17 cellular contexts compared by ENCODE assay signal in the genomic region with DNA sequence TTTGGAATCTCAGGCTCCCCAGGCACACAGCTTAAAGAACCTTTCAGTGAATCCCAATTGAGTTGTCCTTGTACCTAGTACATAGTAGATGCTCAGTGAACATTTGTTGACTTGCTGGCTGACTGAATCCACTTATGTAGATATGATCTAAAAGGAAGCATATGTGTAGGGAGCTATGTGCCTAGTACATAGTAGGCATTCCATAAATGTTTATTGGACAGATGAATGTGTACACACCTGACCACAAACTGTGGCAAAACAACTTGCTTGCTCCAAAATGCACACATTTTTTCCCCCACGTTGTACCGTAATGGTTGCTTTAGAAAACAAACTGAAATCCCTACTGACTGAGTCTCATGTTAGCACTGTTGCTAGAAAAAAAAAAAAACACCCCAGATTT.
"Had no signal": no experiment of that assay in that cellular context is flagged by ENCODE, and none has a peak within 500 bp of the region (broad histone marks: within the 10 kb centered on the region; RNA-seq: fewer than 3 reads in every experiment).

No MANE protein-coding gene starts in this region.

- H3K27ac Mint-ChIP-seq: brain; stimulated activated naive B cell treated with anti-CD40 and anti-IgM and Interleukin-4, amounts not matched to agents 10 μg/mL and 1 μg/mL and 100 μg/mL, for 72 hours had no signal

- ATAC-seq: left lung; stimulated activated naive B cell treated with anti-CD40 and anti-IgM and Interleukin-4, amounts not matched to agents 10 μg/mL and 1 μg/mL and 100 μg/mL, for 72 hours had no signal

- H3K27ac ChIP-seq: coronary artery, hepatocyte, left lung, neutrophil, parathyroid adenoma, SJSA1, tibial nerve, VCaP had no signal

- DNase-seq: activated CD8-positive, alpha-beta memory T cell treated with anti-CD3 and anti-CD28 coated beads for 24 hours; amniotic stem cell; central memory CD4-positive, alpha-beta T cell; left lung; naive B cell; retina; stimulated activated CD4-positive, alpha-beta T cell treated with anti-CD3 and anti-CD28 coated beads, Interleukin-2, amount 100 ng/mL, for 48 hours; stimulated activated naive B cell treated with anti-CD40 and anti-IgM and Interleukin-4, amounts not matched to agents 10 μg/mL and 1 μg/mL and 100 μg/mL, for 72 hours; T1000 had no signal

- H3K4me3 Mint-ChIP-seq: brain; naive B cell; stimulated activated naive B cell treated with anti-CD40 and anti-IgM and Interleukin-4, amounts not matched to agents 10 μg/mL and 1 μg/mL and 100 μg/mL, for 72 hours had no signal

- H3K9ac ChIP-seq: parathyroid adenoma had no signal

- H3K4me3 ChIP-seq: coronary artery, hepatocyte, left lung, SJSA1, tibial nerve had no signal

- H2AFZ ChIP-seq: hepatocyte, parathyroid adenoma had no signal

- H3K36me3 Mint-ChIP-seq: brain; naive B cell; stimulated activated naive B cell treated with anti-CD40 and anti-IgM and Interleukin-4, amounts not matched to agents 10 μg/mL and 1 μg/mL and 100 μg/mL, for 72 hours had no signal

- H3K36me3 ChIP-seq: left lung, neutrophil, SJSA1, tibial nerve had no signal

- H3K4me1 ChIP-seq: parathyroid adenoma, tibial nerve had no signal

- H3K27me3 ChIP-seq: hepatocyte, left lung, SJSA1, tibial nerve had no signal

- H3K4me2 ChIP-seq: hepatocyte had no signal

- H3K9me3 ChIP-seq: left lung, neutrophil, SJSA1, tibial nerve had no signal

- H3K9me3 Mint-ChIP-seq: brain; naive B cell; stimulated activated naive B cell treated with anti-CD40 and anti-IgM and Interleukin-4, amounts not matched to agents 10 μg/mL and 1 μg/mL and 100 μg/mL, for 72 hours had no signal

- H3K79me2 ChIP-seq: hepatocyte, parathyroid adenoma had no signal
